In the genomic region with DNA sequence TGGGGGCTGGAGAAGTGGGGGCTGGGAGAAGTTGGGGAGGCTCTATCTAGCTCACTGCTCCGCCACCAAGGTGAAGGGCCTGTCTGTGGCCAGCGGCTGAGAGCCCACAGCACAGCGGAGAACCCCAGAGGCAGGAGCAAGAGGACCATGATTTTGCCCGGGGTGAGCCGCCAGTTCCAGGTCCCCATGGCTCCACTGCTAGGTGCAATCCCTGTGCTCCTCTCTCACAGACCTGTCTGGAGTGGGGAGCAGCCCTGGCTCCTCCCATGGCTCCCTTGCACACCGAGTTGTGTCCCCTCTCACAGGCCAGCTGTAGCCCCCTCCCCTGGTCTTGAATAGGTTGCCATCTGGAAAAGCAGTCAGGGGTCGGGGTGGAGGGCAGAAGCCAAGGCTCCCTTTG, we compare ENCODE assay signal across 23 cellular contexts. TPM values are rescaled to one million over a fixed set of nuclear protein-coding genes. Genes with fewer than 3 reads are reported as not detected.
DNase-seq lines count a peak whose midpoint lies in the region; ATAC-seq, FAIRE-seq and TF ChIP-seq lines count a peak whose summit lies in the region.
"Had no signal": no experiment of that assay in that cellular context is flagged by ENCODE, and none has a peak within 500 bp of the region (broad histone marks: within the 10 kb centered on the region; RNA-seq: fewer than 3 reads in every experiment).

No MANE protein-coding gene starts in this region.

- no peak for TF ChIP-seq CTCF in CD4-positive, alpha-beta T cell (IDR thresholded peaks at IDR 0.05)
- TF ChIP-seq CTCF in spleen (IDR thresholded peaks at IDR 0.05 in 8 of 11, conservative IDR thresholded peaks at IDR 0.05 in 3 of 11), result no peak

- H3K36me3 ChIP-seq in KOPT-K1 (ENCODE audit: insufficient read depth, low read length) (peaks cover 2% of the 10 kb centered on the region; the same call in 1 of the 2 replicates), spleen (peaks cover 0 to 5% (median 0%) of the 10 kb centered on the region in 6 donors)
- H3K36me3 ChIP-seq: esophagus squamous epithelium, gastroesophageal sphincter, right lobe of liver, tibial artery had no signal

- TF ChIP-seq POLR2A in spleen (IDR thresholded peaks at IDR 0.05), result no peak

- H3K27me3 Mint-ChIP-seq in CD4-positive, alpha-beta T cell, result no peaks in the 10 kb centered on the region
- H3K27me3 Mint-ChIP-seq in immature natural killer cell (ENCODE audit: low read depth in 3 of 3), result peaks cover 11 to 24% (median 12%) of the 10 kb centered on the region in 3 donors
- H3K27me3 Mint-ChIP-seq in activated T-cell treated with anti-CD3 and anti-CD28 coated beads, Interleukin-2, amount 50 U/mL, for 4 hours (ENCODE audit: low read depth), result no peaks in the 10 kb centered on the region
- H3K27me3 Mint-ChIP-seq: activated naive CD8-positive, alpha-beta T cell treated with anti-CD3 and anti-CD28 coated beads, Interleukin-2, amount 10 ng/mL, durations not matched to agents 7 days and 5 days; effector memory CD8-positive, alpha-beta T cell had no signal

- POLR2A ChIA-PET in CD4-positive, alpha-beta T cell (lab: Charles Lee), result no interaction called here

- WGBS in spleen, 5 donors, result 60 to 83% (median 77%) methylated on average over 5 to 7 of the region's 7 CpGs

- no peak for ATAC-seq in CD4-positive, alpha-beta T cell (ENCODE audit: poor library complexity)
- ATAC-seq in GM21825 (IDR thresholded peaks at IDR 0.05; ENCODE audit: unreplicated experiment), result no peak
- no peak for ATAC-seq in activated T-cell treated with anti-CD3 and anti-CD28 coated beads, Interleukin-2, amount 50 U/mL, for 4 hours
- ATAC-seq: effector memory CD8-positive, alpha-beta T cell; gastroesophageal sphincter; Panc1 had no signal

- CTCF ChIA-PET in CD4-positive, alpha-beta T cell (lab: Charles Lee), result interaction anchor here (1.5 kb wide), 1 partner anchor 25 kb away, joined by 5 read pairs; no protein-coding TSS in a partner anchor

- no peak for DNase-seq in CD4-positive, alpha-beta T cell
- no peak for DNase-seq in immature natural killer cell
- DNase-seq in spleen, result peak; percentile 75
- no peak for DNase-seq in activated T-cell treated with anti-CD3 and anti-CD28 coated beads, Interleukin-2, amount 50 U/mL, for 4 hours
- DNase-seq in urothelium cell line (ENCODE audit: low spot score), result no peak
- DNase-seq: activated CD4-positive, CD25-positive, alpha-beta regulatory T cell treated with anti-CD3 and anti-CD28 coated beads, Interleukin-2, amount 50 U/mL, for 72 hours; activated naive CD8-positive, alpha-beta T cell treated with anti-CD3 and anti-CD28 coated beads, Interleukin-2, amount 10 ng/mL, durations not matched to agents 7 days and 5 days; Calu3; effector memory CD8-positive, alpha-beta T cell; EL; esophagus squamous epithelium; MM.1S; NCI-H1930; NCI-H446; right lobe of liver; stimulated activated naive CD4-positive, alpha-beta T cell treated with Interleukin-2 at 50 U/mL for 16 hours; tibial artery had no signal

- H3K4me1 ChIP-seq in spleen, result peaks cover 21 to 96% (median 54%) of the 10 kb centered on the region in 6 donors

- H3K27ac ChIP-seq in CD4-positive, alpha-beta T cell (ENCODE audit: low read depth, low read length), result no peak overlapping the region
- H3K27ac ChIP-seq in KOPT-K1 (ENCODE audit: low read depth, low read length, poor library complexity, severe bottlenecking) (peak overlapping the region; percentile 99), spleen (peak overlapping the region in 4 of 8 donors; percentile 3 to 96 (median 32))
- H3K27ac ChIP-seq: right lobe of liver, tibial artery had no signal

- no peaks in the 10 kb centered on the region for H3K27me3 ChIP-seq in CD4-positive, alpha-beta T cell (ENCODE audit: control insufficient read depth, insufficient read depth, low read length)
- no peaks in the 10 kb centered on the region for H3K27me3 ChIP-seq in spleen (replicated peaks in 1 of 7)
- H3K27me3 ChIP-seq: gastroesophageal sphincter, right lobe of liver had no signal

- peak overlapping the region; percentile 63 for H3K27ac Mint-ChIP-seq in CD4-positive, alpha-beta T cell
- peak overlapping the region; percentile 13 to 92 (median 68) for H3K27ac Mint-ChIP-seq in immature natural killer cell
- H3K27ac Mint-ChIP-seq: activated naive CD8-positive, alpha-beta T cell treated with anti-CD3 and anti-CD28 coated beads, Interleukin-2, amount 10 ng/mL, durations not matched to agents 7 days and 5 days had no signal

- no peak overlapping the region for H3K4me3 ChIP-seq in spleen
- H3K4me3 ChIP-seq: esophagus squamous epithelium, gastroesophageal sphincter, right lobe of liver, tibial artery had no signal

- intact Hi-C loops in CD4-positive, alpha-beta T cell (cut with DNase I, micrococcal nuclease), result no loop called here
- intact Hi-C loops in spleen (cut with DNase I; ENCODE audit: low total_unique reads), result no loop called here

- peak overlapping the region; percentile 45 for H3K4me3 Mint-ChIP-seq in CD4-positive, alpha-beta T cell
- H3K4me3 Mint-ChIP-seq in immature natural killer cell, result peak overlapping the region; percentile 46 to 85 (median 74)
- H3K4me3 Mint-ChIP-seq in activated T-cell treated with anti-CD3 and anti-CD28 coated beads, Interleukin-2, amount 50 U/mL, for 4 hours, result no peak overlapping the region
- H3K4me3 Mint-ChIP-seq: effector memory CD8-positive, alpha-beta T cell had no signal

- H3K9me3 Mint-ChIP-seq in CD4-positive, alpha-beta T cell, result no peaks in the 10 kb centered on the region
- H3K9me3 Mint-ChIP-seq in immature natural killer cell, result peaks cover 0 to 3% (median 0%) of the 10 kb centered on the region in 6 donors
- H3K9me3 Mint-ChIP-seq in activated T-cell treated with anti-CD3 and anti-CD28 coated beads, Interleukin-2, amount 50 U/mL, for 4 hours, result no peaks in the 10 kb centered on the region
- H3K9me3 Mint-ChIP-seq: activated naive CD8-positive, alpha-beta T cell treated with anti-CD3 and anti-CD28 coated beads, Interleukin-2, amount 10 ng/mL, durations not matched to agents 7 days and 5 days; activated T-helper 1 cell treated with anti-CD3 and anti-CD28 coated beads, Interleukin-12 subunit alpha, Interleukin-12 subunit beta, Interleukin-2, Interleukin-4 antibody, amounts not matched to agents 30 ng/mL and 10 ng/mL and 1 ng/mL, durations not matched to agents 14 hours and 24 hours and 36 hours; effector memory CD8-positive, alpha-beta T cell had no signal

- no peaks in the 10 kb centered on the region for H3K36me3 Mint-ChIP-seq in CD4-positive, alpha-beta T cell (ENCODE audit: low read depth)
- peaks cover 0 to 6% (median 0%) of the 10 kb centered on the region in 3 donors for H3K36me3 Mint-ChIP-seq in immature natural killer cell
- H3K36me3 Mint-ChIP-seq in activated T-cell treated with anti-CD3 and anti-CD28 coated beads, Interleukin-2, amount 50 U/mL, for 4 hours (ENCODE audit: insufficient read depth), result no peaks in the 10 kb centered on the region

- H3K9me3 ChIP-seq in CD4-positive, alpha-beta T cell (ENCODE audit: control insufficient read depth, low read length), result no peaks in the 10 kb centered on the region
- no peaks in the 10 kb centered on the region for H3K9me3 ChIP-seq in KOPT-K1 (ENCODE audit: insufficient read depth, low read length, poor library complexity, severe bottlenecking)
- H3K9me3 ChIP-seq in spleen, result no peaks in the 10 kb centered on the region
- H3K9me3 ChIP-seq: esophagus squamous epithelium, gastroesophageal sphincter, right lobe of liver, tibial artery had no signal

- peaks cover 81% of the 10 kb centered on the region for H3K4me1 Mint-ChIP-seq in CD4-positive, alpha-beta T cell (ENCODE audit: low read depth)
- H3K4me1 Mint-ChIP-seq in immature natural killer cell, result peaks cover 88 to 94% of the 10 kb centered on the region in 2 donors
- H3K4me1 Mint-ChIP-seq in activated T-cell treated with anti-CD3 and anti-CD28 coated beads, Interleukin-2, amount 50 U/mL, for 4 hours (ENCODE audit: low read depth), result peaks cover 65% of the 10 kb centered on the region

- no peak for FAIRE-seq in urothelium cell line (lab: Jason Lieb, UNC)
- FAIRE-seq: keratinocyte had no signal

RNA-seq across cellular contexts. Expression of gene NRROS, which starts 4.6 kb away (rescaled TPM):
- total RNA-seq in CD4-positive, alpha-beta T cell, result 1 to 10 TPM; 7.4 to 8.4 TPM
- polyA plus RNA-seq in immature natural killer cell (10 to 100 TPM in 1 of 3 donors, 1 to 10 TPM in 2; 6.3 to 14.1 (median 8.0) TPM), spleen (10 to 100 TPM in 1 of 3 donors, 1 to 10 TPM in 2; 7.8 to 20.3 (median 8.4) TPM)
- 10 to 100 TPM; 25.7 to 35.2 (median 30.8) TPM for total RNA-seq in spleen
- 10 to 100 TPM; 16.2 to 18.5 (median 18.5) TPM for total RNA-seq in activated T-cell treated with anti-CD3 and anti-CD28 coated beads, Interleukin-2, amount 50 U/mL, for 4 hours
